Comparison of ENCODE assay signal across 13 cellular contexts in the genomic region with DNA sequence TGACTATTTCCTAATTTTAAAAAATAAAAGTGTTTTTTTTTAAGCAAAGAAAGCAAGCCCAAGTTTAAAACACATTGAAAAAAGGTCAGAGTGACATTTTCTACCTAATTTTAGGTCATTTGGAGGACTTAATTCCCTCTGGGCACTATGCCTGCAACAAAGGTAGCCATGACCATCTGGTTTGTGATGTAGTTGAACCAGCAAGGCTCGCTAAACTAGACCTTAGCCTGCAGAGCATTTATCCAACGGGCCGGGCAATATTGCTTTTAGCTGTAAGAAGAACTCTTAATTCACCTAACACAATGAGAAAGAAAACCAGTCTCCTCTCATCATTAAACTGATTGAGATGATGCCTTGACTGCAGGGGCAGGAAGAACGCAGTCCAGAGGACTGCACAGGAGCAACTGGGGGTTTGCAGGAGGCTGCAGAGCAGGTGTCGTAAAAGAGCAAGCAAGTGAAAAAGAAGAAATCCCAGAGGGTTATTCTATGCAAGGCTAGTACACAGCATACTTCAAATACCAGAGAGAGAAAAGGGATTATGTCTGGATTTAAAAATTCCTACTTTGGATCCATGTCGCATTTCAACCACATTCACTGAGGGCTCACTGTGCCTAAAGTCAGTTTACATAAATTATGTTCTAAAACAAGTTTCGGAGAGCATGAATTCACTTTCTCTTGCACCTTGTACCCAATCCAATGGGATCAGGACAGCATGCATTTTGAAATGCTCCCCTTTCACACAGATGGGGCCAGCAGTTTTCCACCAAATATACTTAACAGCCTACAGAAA. TPM values are rescaled to one million over a fixed set of nuclear protein-coding genes. Genes with fewer than 3 reads are reported as not detected.
DNase-seq lines count a peak whose midpoint lies in the region; ATAC-seq, FAIRE-seq and TF ChIP-seq lines count a peak whose summit lies in the region.
"Had no signal": no experiment of that assay in that cellular context is flagged by ENCODE, and none has a peak within 500 bp of the region (broad histone marks: within the 10 kb centered on the region; RNA-seq: fewer than 3 reads in every experiment).

No MANE protein-coding gene starts in this region.

- peaks cover 28% of the 10 kb centered on the region for H3K36me3 Mint-ChIP-seq in activated T-cell treated with anti-CD3 and anti-CD28 coated beads, Interleukin-2, amount 50 U/mL, for 4 hours (ENCODE audit: insufficient read depth)

- H3K9me3 Mint-ChIP-seq in activated T-cell treated with anti-CD3 and anti-CD28 coated beads, Interleukin-2, amount 50 U/mL, for 4 hours: no peaks in the 10 kb centered on the region
- H3K9me3 Mint-ChIP-seq: IgD-negative memory B cell had no signal

- in situ Hi-C loops in HAP-1 (cut with MboI; ENCODE audit: low sequenced_read_pairs): no loop called here

- no peaks in the 10 kb centered on the region for H3K27me3 Mint-ChIP-seq in activated T-cell treated with anti-CD3 and anti-CD28 coated beads, Interleukin-2, amount 50 U/mL, for 4 hours (ENCODE audit: low read depth)
- H3K27me3 Mint-ChIP-seq: IgD-negative memory B cell had no signal

- DNase-seq in HAP-1 (ENCODE audit: low spot score in 2 of 2) (peak; percentile 72 to 93), fibroblast of peridontal ligament (ENCODE audit: extremely low read depth) (peak; percentile 44), sigmoid colon (no peak), AG20443 (ENCODE audit: low spot score) (no peak), kidney (no peak)
- no peak for DNase-seq in activated T-cell treated with anti-CD3 and anti-CD28 coated beads, Interleukin-2, amount 50 U/mL, for 4 hours
- DNase-seq: activated CD4-positive, alpha-beta T cell treated with anti-CD3 and anti-CD28 coated beads, Interleukin-2, amount 50 U/mL, for 1 hour; amniotic stem cell had no signal

- TF ChIP-seq CTCF in VCaP (conservative IDR thresholded peaks at IDR 0.05): no peak
- no peak for TF ChIP-seq CTCF in sigmoid colon (IDR thresholded peaks at IDR 0.05)
- no peak for TF ChIP-seq CTCF in kidney (IDR thresholded peaks at IDR 0.05; ENCODE audit: borderline replicate concordance, extremely low read depth, insufficient read depth)

- TF ChIP-seq POLR2A in sigmoid colon (IDR thresholded peaks at IDR 0.05): no peak

- peaks cover 20% of the 10 kb centered on the region for H3K4me1 ChIP-seq in HAP-1
- peaks cover 0 to 68% (median 59%) of the 10 kb centered on the region in 4 donors for H3K4me1 ChIP-seq in sigmoid colon
- peaks cover 18 to 35% of the 10 kb centered on the region in 2 donors for H3K4me1 ChIP-seq in kidney (ENCODE audit: control insufficient read depth in 1 of 2, insufficient read depth in 1 of 2, low read depth in 1 of 2, low read length in 2 of 2)

- no peaks in the 10 kb centered on the region for H3K27me3 ChIP-seq in HAP-1 (ENCODE audit: low read depth)
- no peaks in the 10 kb centered on the region for H3K27me3 ChIP-seq in sigmoid colon

- intact Hi-C loops in sigmoid colon (cut with DNase I): no loop called here
- intact Hi-C loops in kidney (cut with DNase I): no loop called here

- 82 to 86% methylated on average over 7 of the region's 7 CpGs for WGBS in sigmoid colon, 2 donors

- H3K27ac ChIP-seq in VCaP (peak overlapping the region; percentile 52), sigmoid colon (peak overlapping the region; percentile 75 to 87 (median 86)), kidney (ENCODE audit: low read depth in 2 of 2, low read length in 2 of 2) (no peak overlapping the region)

- H3K9me3 ChIP-seq in HAP-1: no peaks in the 10 kb centered on the region
- H3K9me3 ChIP-seq in sigmoid colon: no peaks in the 10 kb centered on the region
- no peaks in the 10 kb centered on the region for H3K9me3 ChIP-seq in kidney (ENCODE audit: control insufficient read depth in 1 of 2, low read length in 2 of 2)

- no peak for TF ChIP-seq EP300 in sigmoid colon (IDR thresholded peaks at IDR 0.05)

- no peak overlapping the region for H3K9ac ChIP-seq in kidney (ENCODE audit: low read length in 2 of 2)

- FAIRE-seq in kidney (lab: Jason Lieb, UNC): no peak
- FAIRE-seq: GM12878 had no signal

- ATAC-seq in HG02588 (IDR thresholded peaks at IDR 0.05; ENCODE audit: unreplicated experiment): no peak
- no peak for ATAC-seq in activated T-cell treated with anti-CD3 and anti-CD28 coated beads, Interleukin-2, amount 50 U/mL, for 4 hours
- ATAC-seq: GM12878, left lobe of liver had no signal

- no peak overlapping the region for H3K4me3 Mint-ChIP-seq in activated T-cell treated with anti-CD3 and anti-CD28 coated beads, Interleukin-2, amount 50 U/mL, for 4 hours
- H3K4me3 Mint-ChIP-seq: IgD-negative memory B cell had no signal

- H3K4me3 ChIP-seq in HAP-1: no peak overlapping the region
- H3K4me3 ChIP-seq in sigmoid colon: no peak overlapping the region
- H3K4me3 ChIP-seq in kidney (ENCODE audit: low read length in 2 of 2): no peak overlapping the region
- H3K4me3 ChIP-seq: GM12878 had no signal

- H3K36me3 ChIP-seq in HAP-1 (replicated peaks) (peaks cover 13% of the 10 kb centered on the region), sigmoid colon (no peaks in the 10 kb centered on the region), kidney (ENCODE audit: control insufficient read depth in 1 of 2, insufficient read depth in 2 of 2, low read length in 2 of 2) (no peaks in the 10 kb centered on the region)

- peaks cover 19% of the 10 kb centered on the region for H3K4me1 Mint-ChIP-seq in activated T-cell treated with anti-CD3 and anti-CD28 coated beads, Interleukin-2, amount 50 U/mL, for 4 hours (ENCODE audit: low read depth)

RNA-seq across cellular contexts. Expression of a gene that starts 12.8 kb away (rescaled TPM):
- total RNA-seq in sigmoid colon (10 to 100 TPM; 15.8 to 21.4 (median 17.3) TPM), kidney (30.0 TPM)
- polyA plus RNA-seq in sigmoid colon (10 to 100 TPM; 39.2 to 58.5 (median 48.0) TPM), kidney (ENCODE audit: insufficient read depth, low read depth, low replicate concordance) (15.7 TPM)
- total RNA-seq in activated T-cell treated with anti-CD3 and anti-CD28 coated beads, Interleukin-2, amount 50 U/mL, for 4 hours: 10 to 100 TPM; 15.3 to 20.8 (median 19.3) TPM

Comparison
In these comparisons a context has a peak if more than half of its experiments do, and no peak if none do; other contexts are left out.
1. DNase-seq: peak in HAP-1 (2 of 2) and fibroblast of peridontal ligament (single experiment); none in sigmoid colon (single experiment), AG20443 (single experiment), activated T-cell treated with anti-CD3 and anti-CD28 coated beads, Interleukin-2, amount 50 U/mL, for 4 hours (single experiment) and kidney (single experiment).
2. H3K27ac ChIP-seq: peak in VCaP (single experiment) and sigmoid colon (4 of 4); none in kidney (0 of 2).